ENCODE assay signal across 11 cellular contexts in the genomic region with DNA sequence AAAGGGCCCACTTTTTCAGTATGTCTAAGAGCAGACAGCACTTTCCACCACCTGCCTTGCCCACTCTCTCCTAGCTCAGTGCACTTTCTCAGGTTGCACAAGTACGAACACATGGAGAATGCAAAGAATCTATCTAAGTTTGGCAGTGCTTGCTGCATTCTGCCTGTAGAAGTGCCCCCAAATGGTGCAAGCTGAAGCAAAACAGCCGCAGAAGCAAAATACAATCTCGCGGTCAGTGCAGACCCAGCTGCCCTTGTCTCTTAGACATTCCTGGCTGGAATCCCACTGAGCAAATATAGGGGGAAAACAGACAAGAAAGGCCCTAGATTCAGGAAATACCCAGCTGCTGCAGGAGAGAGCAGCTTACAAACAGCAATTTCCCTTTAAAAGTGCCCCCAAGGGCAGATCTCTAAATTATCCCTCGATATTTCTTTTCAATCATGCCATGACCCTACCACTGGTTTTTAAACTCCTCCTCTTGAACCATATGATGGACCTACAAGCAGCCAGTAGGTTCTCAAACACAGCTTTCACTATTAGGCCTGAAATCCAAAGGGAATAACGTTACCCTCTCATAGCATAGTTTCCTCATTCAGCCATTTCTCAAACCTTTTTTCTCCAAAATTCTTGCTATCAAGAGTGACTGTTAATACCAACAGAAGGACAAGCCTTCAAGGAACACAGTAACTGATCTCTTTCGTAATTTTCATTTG.
DNase-seq lines count a peak whose midpoint lies in the region; ATAC-seq and TF ChIP-seq lines count a peak whose summit lies in the region.
"Had no signal": no experiment of that assay in that cellular context is flagged by ENCODE, and none has a peak within 500 bp of the region (broad histone marks: within the 10 kb centered on the region; RNA-seq: fewer than 3 reads in every experiment).

No MANE protein-coding gene starts in this region.

- H3K4me3 Mint-ChIP-seq in stimulated activated effector memory CD8-positive, alpha-beta T cell treated with anti-CD3 and anti-CD28 coated beads, Interleukin-12 subunit alpha, Interleukin-12 subunit beta, amount 100 ng/mL, for 72 hours = no peak overlapping the region
- no peak overlapping the region for H3K4me3 Mint-ChIP-seq in activated T-cell treated with anti-CD3 and anti-CD28 coated beads, Interleukin-2, amount 50 U/mL, for 24 hours

- DNase-seq in NCI-H748 (lab: John Stamatoyannopoulos, UW; ENCODE audit: unreplicated experiment) = peak; percentile 18
- DNase-seq in NCI-H748 treated with DMSO at 0.1 percent for 48 hours (lab: John Stamatoyannopoulos, UW) = no peak
- DNase-seq in astrocyte of the cerebellum (ENCODE audit: low read depth) = peak; percentile 85
- peak; percentile 70 for DNase-seq in skeletal muscle cell (ENCODE audit: low read depth)
- DNase-seq in stimulated activated effector memory CD8-positive, alpha-beta T cell treated with anti-CD3 and anti-CD28 coated beads, Interleukin-12 subunit alpha, Interleukin-12 subunit beta, amount 100 ng/mL, for 72 hours (ENCODE audit: low spot score in 2 of 2) = no peak
- no peak for DNase-seq in GM13977 (ENCODE audit: low spot score)
- DNase-seq in activated T-cell treated with anti-CD3 and anti-CD28 coated beads, Interleukin-2, amount 50 U/mL, for 24 hours = no peak
- DNase-seq: activated CD8-positive, alpha-beta memory T cell treated with anti-CD3 and anti-CD28 coated beads, Interleukin-2, amount 50 U/mL, for 4 hours; ovary had no signal

- no peaks in the 10 kb centered on the region for H3K27me3 ChIP-seq in iPS-18a (ENCODE audit: control insufficient read depth, insufficient read depth, low read length)
- H3K27me3 ChIP-seq: ovary, vagina had no signal

- H3K4me1 ChIP-seq in iPS-18a (ENCODE audit: control insufficient read depth, low read depth, low read length) = peaks cover 22% of the 10 kb centered on the region
- H3K4me1 ChIP-seq: vagina had no signal

- ATAC-seq in stimulated activated effector memory CD8-positive, alpha-beta T cell treated with anti-CD3 and anti-CD28 coated beads, Interleukin-12 subunit alpha, Interleukin-12 subunit beta, amount 100 ng/mL, for 72 hours = no peak

- H3K27me3 Mint-ChIP-seq in activated T-cell treated with anti-CD3 and anti-CD28 coated beads, Interleukin-2, amount 50 U/mL, for 24 hours = no peaks in the 10 kb centered on the region

- peaks cover 5% of the 10 kb centered on the region for H3K9me3 ChIP-seq in iPS-18a (ENCODE audit: control insufficient read depth, low read depth, low read length)
- H3K9me3 ChIP-seq: ovary, vagina had no signal

- no peaks in the 10 kb centered on the region for H3K36me3 Mint-ChIP-seq in stimulated activated effector memory CD8-positive, alpha-beta T cell treated with anti-CD3 and anti-CD28 coated beads, Interleukin-12 subunit alpha, Interleukin-12 subunit beta, amount 100 ng/mL, for 72 hours
- peaks cover 15% of the 10 kb centered on the region for H3K36me3 Mint-ChIP-seq in activated T-cell treated with anti-CD3 and anti-CD28 coated beads, Interleukin-2, amount 50 U/mL, for 24 hours (ENCODE audit: low read depth)

- peaks cover 3% of the 10 kb centered on the region for H3K9me3 Mint-ChIP-seq in stimulated activated effector memory CD8-positive, alpha-beta T cell treated with anti-CD3 and anti-CD28 coated beads, Interleukin-12 subunit alpha, Interleukin-12 subunit beta, amount 100 ng/mL, for 72 hours
- H3K9me3 Mint-ChIP-seq in activated T-cell treated with anti-CD3 and anti-CD28 coated beads, Interleukin-2, amount 50 U/mL, for 24 hours = peaks cover 17% of the 10 kb centered on the region

- H3K9ac ChIP-seq in iPS-18a (ENCODE audit: low read length) = peak overlapping the region; percentile 10

- peak overlapping the region; percentile 38 for H3K27ac ChIP-seq in iPS-18a (ENCODE audit: low read length)
- H3K27ac ChIP-seq: vagina had no signal

- TF ChIP-seq CTCF in astrocyte of the cerebellum (IDR thresholded peaks at IDR 0.05; ENCODE audit: low read depth, low read length, missing control alignments) = no peak
- no peak for TF ChIP-seq CTCF in GM13977 (IDR thresholded peaks at IDR 0.05; ENCODE audit: extremely low read depth, insufficient read depth, missing control alignments)

- H3K4me1 Mint-ChIP-seq in stimulated activated effector memory CD8-positive, alpha-beta T cell treated with anti-CD3 and anti-CD28 coated beads, Interleukin-12 subunit alpha, Interleukin-12 subunit beta, amount 100 ng/mL, for 72 hours = peaks cover 38% of the 10 kb centered on the region
- peaks cover 43% of the 10 kb centered on the region for H3K4me1 Mint-ChIP-seq in activated T-cell treated with anti-CD3 and anti-CD28 coated beads, Interleukin-2, amount 50 U/mL, for 24 hours (ENCODE audit: low read depth)

- no peaks in the 10 kb centered on the region for H3K36me3 ChIP-seq in iPS-18a (ENCODE audit: control insufficient read depth, low read depth, low read length)
- H3K36me3 ChIP-seq: ovary, vagina had no signal

- H3K27ac Mint-ChIP-seq in stimulated activated effector memory CD8-positive, alpha-beta T cell treated with anti-CD3 and anti-CD28 coated beads, Interleukin-12 subunit alpha, Interleukin-12 subunit beta, amount 100 ng/mL, for 72 hours = no peak overlapping the region
- no peak overlapping the region for H3K27ac Mint-ChIP-seq in activated T-cell treated with anti-CD3 and anti-CD28 coated beads, Interleukin-2, amount 50 U/mL, for 24 hours

- in situ Hi-C loops in astrocyte of the cerebellum (cut with HindIII; ENCODE audit: low sequenced_read_pairs) (no loop called here), GM13977 (cut with MboI; ENCODE audit: low pct_unique_long_range_greater_than_20kb, low sequenced_read_pairs, unreplicated experiment) (no loop called here)

- no peak overlapping the region for H3K4me3 ChIP-seq in astrocyte of the cerebellum (ENCODE audit: low read depth, low read length)
- peak overlapping the region; percentile 29 for H3K4me3 ChIP-seq in iPS-18a (ENCODE audit: low read length)
- H3K4me3 ChIP-seq in skeletal muscle cell (ENCODE audit: low read depth, low read length) = no peak overlapping the region
- H3K4me3 ChIP-seq: ovary, vagina had no signal

Comparison
In these comparisons a context has a peak if more than half of its experiments do, and no peak if none do; other contexts are left out.
1. DNase-seq: peak in NCI-H748 (single experiment), astrocyte of the cerebellum (single experiment) and skeletal muscle cell (single experiment); none in NCI-H748 treated with DMSO at 0.1 percent for 48 hours (single experiment), stimulated activated effector memory CD8-positive, alpha-beta T cell treated with anti-CD3 and anti-CD28 coated beads, Interleukin-12 subunit alpha, Interleukin-12 subunit beta, amount 100 ng/mL, for 72 hours (0 of 2), GM13977 (single experiment) and activated T-cell treated with anti-CD3 and anti-CD28 coated beads, Interleukin-2, amount 50 U/mL, for 24 hours (single experiment).